In the genomic region with DNA sequence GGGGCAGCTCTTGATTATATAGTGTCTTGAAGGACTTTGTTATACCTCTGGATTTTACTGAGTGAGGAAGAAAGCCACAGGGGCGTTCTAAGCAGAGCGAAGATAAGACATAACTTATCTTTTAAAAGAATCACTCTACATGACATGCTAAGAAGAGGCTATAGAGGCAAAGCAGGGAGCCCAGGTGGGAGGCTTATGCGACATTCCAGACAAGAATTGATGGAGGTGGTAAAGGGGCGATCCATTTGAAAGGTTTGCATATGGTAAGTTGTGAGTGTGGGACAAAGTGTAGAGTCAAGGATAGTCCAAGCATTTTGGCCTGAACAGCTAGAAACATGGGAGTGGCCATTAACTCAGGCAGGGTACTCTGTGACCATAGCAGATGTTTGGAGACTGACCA, we compare ENCODE assay signal across 1 cellular context.
TF ChIP-seq lines count a peak whose summit lies in the region.

No MANE protein-coding gene starts in this region.

TF ChIP-seq in GM23338, 12 proteins besides CTCF, POLR2A, EP300 and RAD21 (continued from another document):
- TF ChIP-seq, protein P1, sequence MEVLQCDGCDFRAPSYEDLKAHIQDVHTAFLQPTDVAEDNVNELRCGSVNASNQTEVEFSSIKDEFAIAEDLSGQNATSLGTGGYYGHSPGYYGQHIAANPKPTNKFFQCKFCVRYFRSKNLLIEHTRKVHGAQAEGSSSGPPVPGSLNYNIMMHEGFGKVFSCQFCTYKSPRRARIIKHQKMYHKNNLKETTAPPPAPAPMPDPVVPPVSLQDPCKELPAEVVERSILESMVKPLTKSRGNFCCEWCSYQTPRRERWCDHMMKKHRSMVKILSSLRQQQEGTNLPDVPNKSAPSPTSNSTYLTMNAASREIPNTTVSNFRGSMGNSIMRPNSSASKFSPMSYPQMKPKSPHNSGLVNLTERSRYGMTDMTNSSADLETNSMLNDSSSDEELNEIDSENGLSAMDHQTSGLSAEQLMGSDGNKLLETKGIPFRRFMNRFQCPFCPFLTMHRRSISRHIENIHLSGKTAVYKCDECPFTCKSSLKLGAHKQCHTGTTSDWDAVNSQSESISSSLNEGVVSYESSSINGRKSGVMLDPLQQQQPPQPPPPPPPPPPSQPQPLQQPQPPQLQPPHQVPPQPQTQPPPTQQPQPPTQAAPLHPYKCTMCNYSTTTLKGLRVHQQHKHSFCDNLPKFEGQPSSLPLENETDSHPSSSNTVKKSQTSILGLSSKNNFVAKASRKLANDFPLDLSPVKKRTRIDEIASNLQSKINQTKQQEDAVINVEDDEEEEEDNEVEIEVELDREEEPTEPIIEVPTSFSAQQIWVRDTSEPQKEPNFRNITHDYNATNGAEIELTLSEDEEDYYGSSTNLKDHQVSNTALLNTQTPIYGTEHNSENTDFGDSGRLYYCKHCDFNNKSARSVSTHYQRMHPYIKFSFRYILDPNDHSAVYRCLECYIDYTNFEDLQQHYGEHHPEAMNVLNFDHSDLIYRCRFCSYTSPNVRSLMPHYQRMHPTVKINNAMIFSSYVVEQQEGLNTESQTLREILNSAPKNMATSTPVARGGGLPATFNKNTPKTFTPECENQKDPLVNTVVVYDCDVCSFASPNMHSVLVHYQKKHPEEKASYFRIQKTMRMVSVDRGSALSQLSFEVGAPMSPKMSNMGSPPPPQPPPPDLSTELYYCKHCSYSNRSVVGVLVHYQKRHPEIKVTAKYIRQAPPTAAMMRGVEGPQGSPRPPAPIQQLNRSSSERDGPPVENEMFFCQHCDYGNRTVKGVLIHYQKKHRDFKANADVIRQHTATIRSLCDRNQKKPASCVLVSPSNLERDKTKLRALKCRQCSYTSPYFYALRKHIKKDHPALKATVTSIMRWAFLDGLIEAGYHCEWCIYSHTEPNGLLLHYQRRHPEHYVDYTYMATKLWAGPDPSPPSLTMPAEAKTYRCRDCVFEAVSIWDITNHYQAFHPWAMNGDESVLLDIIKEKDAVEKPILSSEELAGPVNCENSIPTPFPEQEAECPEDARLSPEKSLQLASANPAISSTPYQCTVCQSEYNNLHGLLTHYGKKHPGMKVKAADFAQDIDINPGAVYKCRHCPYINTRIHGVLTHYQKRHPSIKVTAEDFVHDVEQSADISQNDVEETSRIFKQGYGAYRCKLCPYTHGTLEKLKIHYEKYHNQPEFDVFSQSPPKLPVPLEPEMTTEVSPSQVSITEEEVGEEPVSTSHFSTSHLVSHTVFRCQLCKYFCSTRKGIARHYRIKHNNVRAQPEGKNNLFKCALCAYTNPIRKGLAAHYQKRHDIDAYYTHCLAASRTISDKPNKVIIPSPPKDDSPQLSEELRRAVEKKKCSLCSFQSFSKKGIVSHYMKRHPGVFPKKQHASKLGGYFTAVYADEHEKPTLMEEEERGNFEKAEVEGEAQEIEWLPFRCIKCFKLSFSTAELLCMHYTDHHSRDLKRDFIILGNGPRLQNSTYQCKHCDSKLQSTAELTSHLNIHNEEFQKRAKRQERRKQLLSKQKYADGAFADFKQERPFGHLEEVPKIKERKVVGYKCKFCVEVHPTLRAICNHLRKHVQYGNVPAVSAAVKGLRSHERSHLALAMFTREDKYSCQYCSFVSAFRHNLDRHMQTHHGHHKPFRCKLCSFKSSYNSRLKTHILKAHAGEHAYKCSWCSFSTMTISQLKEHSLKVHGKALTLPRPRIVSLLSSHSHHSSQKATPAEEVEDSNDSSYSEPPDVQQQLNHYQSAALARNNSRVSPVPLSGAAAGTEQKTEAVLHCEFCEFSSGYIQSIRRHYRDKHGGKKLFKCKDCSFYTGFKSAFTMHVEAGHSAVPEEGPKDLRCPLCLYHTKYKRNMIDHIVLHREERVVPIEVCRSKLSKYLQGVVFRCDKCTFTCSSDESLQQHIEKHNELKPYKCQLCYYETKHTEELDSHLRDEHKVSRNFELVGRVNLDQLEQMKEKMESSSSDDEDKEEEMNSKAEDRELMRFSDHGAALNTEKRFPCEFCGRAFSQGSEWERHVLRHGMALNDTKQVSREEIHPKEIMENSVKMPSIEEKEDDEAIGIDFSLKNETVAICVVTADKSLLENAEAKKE (CRISPR knock-in tag; IDR thresholded peaks at IDR 0.05) = no peak
- TF ChIP-seq, protein P2, sequence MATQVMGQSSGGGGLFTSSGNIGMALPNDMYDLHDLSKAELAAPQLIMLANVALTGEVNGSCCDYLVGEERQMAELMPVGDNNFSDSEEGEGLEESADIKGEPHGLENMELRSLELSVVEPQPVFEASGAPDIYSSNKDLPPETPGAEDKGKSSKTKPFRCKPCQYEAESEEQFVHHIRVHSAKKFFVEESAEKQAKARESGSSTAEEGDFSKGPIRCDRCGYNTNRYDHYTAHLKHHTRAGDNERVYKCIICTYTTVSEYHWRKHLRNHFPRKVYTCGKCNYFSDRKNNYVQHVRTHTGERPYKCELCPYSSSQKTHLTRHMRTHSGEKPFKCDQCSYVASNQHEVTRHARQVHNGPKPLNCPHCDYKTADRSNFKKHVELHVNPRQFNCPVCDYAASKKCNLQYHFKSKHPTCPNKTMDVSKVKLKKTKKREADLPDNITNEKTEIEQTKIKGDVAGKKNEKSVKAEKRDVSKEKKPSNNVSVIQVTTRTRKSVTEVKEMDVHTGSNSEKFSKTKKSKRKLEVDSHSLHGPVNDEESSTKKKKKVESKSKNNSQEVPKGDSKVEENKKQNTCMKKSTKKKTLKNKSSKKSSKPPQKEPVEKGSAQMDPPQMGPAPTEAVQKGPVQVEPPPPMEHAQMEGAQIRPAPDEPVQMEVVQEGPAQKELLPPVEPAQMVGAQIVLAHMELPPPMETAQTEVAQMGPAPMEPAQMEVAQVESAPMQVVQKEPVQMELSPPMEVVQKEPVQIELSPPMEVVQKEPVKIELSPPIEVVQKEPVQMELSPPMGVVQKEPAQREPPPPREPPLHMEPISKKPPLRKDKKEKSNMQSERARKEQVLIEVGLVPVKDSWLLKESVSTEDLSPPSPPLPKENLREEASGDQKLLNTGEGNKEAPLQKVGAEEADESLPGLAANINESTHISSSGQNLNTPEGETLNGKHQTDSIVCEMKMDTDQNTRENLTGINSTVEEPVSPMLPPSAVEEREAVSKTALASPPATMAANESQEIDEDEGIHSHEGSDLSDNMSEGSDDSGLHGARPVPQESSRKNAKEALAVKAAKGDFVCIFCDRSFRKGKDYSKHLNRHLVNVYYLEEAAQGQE (IDR thresholded peaks at IDR 0.05; ENCODE audit: unreplicated experiment) = no peak
TF ChIP-seq in GM23338: peak in this region for 0.
